9 cellular contexts compared by ENCODE assay signal in genomic region chr9:19231126-19232035, GRCh38. TPM values are rescaled to one million over a fixed set of nuclear protein-coding genes. Genes with fewer than 3 reads are reported as not detected.
DNase-seq lines count a peak whose midpoint lies in the region; ATAC-seq and TF ChIP-seq lines count a peak whose summit lies in the region.
"Had no signal": no experiment of that assay in that cellular context is flagged by ENCODE, and none has a peak within 500 bp of the region (broad histone marks: within the 10 kb centered on the region; RNA-seq: fewer than 3 reads in every experiment).

No MANE protein-coding gene starts in this region.

- peak overlapping the region; percentile 52 for H3K27ac ChIP-seq in DOHH2 (ENCODE audit: low read depth, low read length)
- peak overlapping the region; percentile 97 for H3K27ac ChIP-seq in hepatocyte

- H3K36me3 ChIP-seq in DOHH2 (ENCODE audit: control insufficient read depth, low read length): no peaks in the 10 kb centered on the region
- no peaks in the 10 kb centered on the region for H3K36me3 ChIP-seq in hepatocyte (replicated peaks; ENCODE audit: insufficient read depth, low read depth)

- H3K4me3 ChIP-seq in DOHH2 (ENCODE audit: low read length) (peak overlapping the region; percentile 82), hepatocyte (peak overlapping the region; percentile 94), skeletal muscle cell (ENCODE audit: low read depth, low read length) (peak overlapping the region; percentile 91)
- H3K4me3 ChIP-seq in Jurkat, Clone E6-1 (ENCODE audit: low read length): peak overlapping the region; percentile 65

- H3K27me3 ChIP-seq in DOHH2 (ENCODE audit: control insufficient read depth, low read length) (no peaks in the 10 kb centered on the region), hepatocyte (no peaks in the 10 kb centered on the region)

- H3K9me2 ChIP-seq in DOHH2 (replicated peaks; ENCODE audit: control insufficient read depth, low read length): no peaks in the 10 kb centered on the region
- no peaks in the 10 kb centered on the region for H3K9me2 ChIP-seq in hepatocyte (replicated peaks; ENCODE audit: insufficient read depth)

- H3K79me2 ChIP-seq in DOHH2 (ENCODE audit: control insufficient read depth, low read length): peaks cover 54% of the 10 kb centered on the region
- H3K79me2 ChIP-seq in hepatocyte: peaks cover 56% of the 10 kb centered on the region

- DNase-seq in Jurkat, Clone E6-1 (ENCODE audit: low read depth, low spot score): no peak
- peak; percentile 10 for DNase-seq in activated T-helper 2 cell treated with anti-CD3 and anti-CD28 coated beads, Interferon-gamma antibody, Interleukin-2, Interleukin-4, amounts not matched to agents 10 μg/mL and 5 μg/mL and 100 μg/mL, durations not matched to agents 14 hours and 24 hours and 36 hours (ENCODE audit: low spot score)
- peak; percentile 16 for DNase-seq in hepatocyte (ENCODE audit: low spot score)
- no peak for DNase-seq in skeletal muscle cell (ENCODE audit: low read depth)

- H3K27ac Mint-ChIP-seq in activated T-helper 2 cell treated with anti-CD3 and anti-CD28 coated beads, Interferon-gamma antibody, Interleukin-2, Interleukin-4, amounts not matched to agents 10 μg/mL and 5 μg/mL and 100 μg/mL, durations not matched to agents 14 hours and 24 hours and 36 hours: no peak overlapping the region
- H3K27ac Mint-ChIP-seq: activated T-cell treated with anti-CD3 and anti-CD28 coated beads, Interleukin-2, amount 50 U/mL, for 72 hours had no signal

- 3% methylated on average over 29 of the region's 40 CpGs for WGBS in hepatocyte (ENCODE audit: low lambda C conversion rate, missing lambda C conversion rate)

- peaks cover 15% of the 10 kb centered on the region for H3K4me1 Mint-ChIP-seq in activated T-helper 2 cell treated with anti-CD3 and anti-CD28 coated beads, Interferon-gamma antibody, Interleukin-2, Interleukin-4, amounts not matched to agents 10 μg/mL and 5 μg/mL and 100 μg/mL, durations not matched to agents 14 hours and 24 hours and 36 hours (ENCODE audit: low read depth)

- no peak overlapping the region for H3K4me3 Mint-ChIP-seq in activated T-helper 2 cell treated with anti-CD3 and anti-CD28 coated beads, Interferon-gamma antibody, Interleukin-2, Interleukin-4, amounts not matched to agents 10 μg/mL and 5 μg/mL and 100 μg/mL, durations not matched to agents 14 hours and 24 hours and 36 hours (ENCODE audit: low read depth)
- H3K4me3 Mint-ChIP-seq: activated T-cell treated with anti-CD3 and anti-CD28 coated beads, Interleukin-2, amount 50 U/mL, for 72 hours had no signal

- H4K20me1 ChIP-seq in DOHH2 (ENCODE audit: control insufficient read depth, insufficient read depth, low read depth, low read length): peaks cover 8% of the 10 kb centered on the region; the same call in 1 of the 2 replicates
- peaks cover 43% of the 10 kb centered on the region for H4K20me1 ChIP-seq in hepatocyte (ENCODE audit: insufficient read depth, poor library complexity, severe bottlenecking)

- ATAC-seq in GM21360 (IDR thresholded peaks at IDR 0.05; ENCODE audit: unreplicated experiment): peak; percentile 5
- ATAC-seq in GM18873 (IDR thresholded peaks at IDR 0.05; ENCODE audit: low FRiP score, unreplicated experiment): no peak
- no peak for ATAC-seq in GM19463 (IDR thresholded peaks at IDR 0.05; ENCODE audit: unreplicated experiment)

- no peaks in the 10 kb centered on the region for H3K9me3 Mint-ChIP-seq in activated T-helper 2 cell treated with anti-CD3 and anti-CD28 coated beads, Interferon-gamma antibody, Interleukin-2, Interleukin-4, amounts not matched to agents 10 μg/mL and 5 μg/mL and 100 μg/mL, durations not matched to agents 14 hours and 24 hours and 36 hours
- H3K9me3 Mint-ChIP-seq: activated T-cell treated with anti-CD3 and anti-CD28 coated beads, Interleukin-2, amount 50 U/mL, for 72 hours had no signal

- peak overlapping the region; percentile 95 for H3K4me2 ChIP-seq in DOHH2 (ENCODE audit: low read length)
- peak overlapping the region; percentile 91 for H3K4me2 ChIP-seq in hepatocyte

- H3K27me3 Mint-ChIP-seq in activated T-helper 2 cell treated with anti-CD3 and anti-CD28 coated beads, Interferon-gamma antibody, Interleukin-2, Interleukin-4, amounts not matched to agents 10 μg/mL and 5 μg/mL and 100 μg/mL, durations not matched to agents 14 hours and 24 hours and 36 hours (ENCODE audit: low read depth): no peaks in the 10 kb centered on the region

- H3K9me3 ChIP-seq in DOHH2 (ENCODE audit: control insufficient read depth, insufficient read depth, low read length) (no peaks in the 10 kb centered on the region), hepatocyte (ENCODE audit: low read depth) (no peaks in the 10 kb centered on the region)

- TF ChIP-seq CTCF in DOHH2 (IDR thresholded peaks at IDR 0.05; ENCODE audit: low read depth, low read length, poor library complexity, severe bottlenecking) (no peak), hepatocyte (IDR thresholded peaks at IDR 0.05; ENCODE audit: poor library complexity) (no peak)

- peaks cover 33% of the 10 kb centered on the region for H3K4me1 ChIP-seq in DOHH2 (ENCODE audit: control insufficient read depth, low read length)
- peaks cover 11% of the 10 kb centered on the region for H3K4me1 ChIP-seq in hepatocyte (ENCODE audit: insufficient read depth)

- peaks cover 2% of the 10 kb centered on the region for H3K36me3 Mint-ChIP-seq in activated T-helper 2 cell treated with anti-CD3 and anti-CD28 coated beads, Interferon-gamma antibody, Interleukin-2, Interleukin-4, amounts not matched to agents 10 μg/mL and 5 μg/mL and 100 μg/mL, durations not matched to agents 14 hours and 24 hours and 36 hours (ENCODE audit: low read depth)

- peak overlapping the region; percentile 65 for H2AFZ ChIP-seq in hepatocyte

- peaks cover 5% of the 10 kb centered on the region; the same call in 1 of the 2 replicates for H3F3A ChIP-seq in DOHH2 (ENCODE audit: control insufficient read depth, insufficient read depth)

- intact Hi-C loops in activated T-helper 2 cell treated with anti-CD3 and anti-CD28 coated beads, Interferon-gamma antibody, Interleukin-2, Interleukin-4, amounts not matched to agents 10 μg/mL and 5 μg/mL and 100 μg/mL, durations not matched to agents 14 hours and 24 hours and 36 hours (cut with micrococcal nuclease): loop anchor here (1.0 to 2.0 kb wide), 3 partner anchors 47 to 183 kb away; partner anchors contain the start of genes HAUS6 and RRAGA

RNA-seq across cellular contexts. Expression of gene DENND4C, which starts 0.9 kb away (rescaled TPM):
- 11.5 TPM for polyA plus RNA-seq in Jurkat, Clone E6-1 (2012; ENCODE audit: insufficient read depth, insufficient read length)
- 19.0 and 25.0 TPM in 2 replicates for total RNA-seq in activated T-helper 2 cell treated with anti-CD3 and anti-CD28 coated beads, Interferon-gamma antibody, Interleukin-2, Interleukin-4, amounts not matched to agents 10 μg/mL and 5 μg/mL and 100 μg/mL, durations not matched to agents 14 hours and 24 hours and 36 hours
- 70.2 and 82.6 TPM in 2 replicates for total RNA-seq in hepatocyte
- 14.9 and 17.1 TPM in 2 replicates for polyA plus RNA-seq in hepatocyte

Comparison
In these comparisons a context has a peak if more than half of its experiments do, and no peak if none do; other contexts are left out.
1. DNase-seq: peak in activated T-helper 2 cell treated with anti-CD3 and anti-CD28 coated beads, Interferon-gamma antibody, Interleukin-2, Interleukin-4, amounts not matched to agents 10 μg/mL and 5 μg/mL and 100 μg/mL, durations not matched to agents 14 hours and 24 hours and 36 hours (single experiment) and hepatocyte (single experiment); none in Jurkat, Clone E6-1 (single experiment) and skeletal muscle cell (single experiment).
2. Peak in every context shown above with its lines, with median percentiles within 50 percentile points of each other: H3K4me3 ChIP-seq.